Comparison of ENCODE assay signal across 29 cellular contexts in the genomic region with DNA sequence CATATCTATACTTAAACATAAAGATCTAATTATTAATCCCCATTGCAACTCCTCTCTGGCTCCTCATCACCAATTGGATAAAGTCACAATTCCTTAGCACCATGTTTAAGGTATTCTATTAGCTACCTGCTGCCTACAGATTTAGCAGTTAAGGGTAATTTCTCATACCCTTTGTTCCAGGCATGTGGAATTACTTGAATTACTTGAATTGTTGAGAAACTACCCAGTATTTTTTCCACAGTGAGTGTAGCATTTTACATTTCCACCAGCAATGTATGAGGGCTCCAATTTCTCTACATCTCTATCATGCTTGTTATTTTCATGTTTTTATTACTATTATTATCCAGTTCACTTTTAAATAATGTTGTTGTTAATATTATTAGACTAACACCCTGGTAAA.
A peak's percentile ranks its signal among the peaks of the same experiment; 100 is the strongest.
DNase-seq lines count a peak whose midpoint lies in the region; ATAC-seq lines count a peak whose summit lies in the region.
"Had no signal": no experiment of that assay in that cellular context is flagged by ENCODE, and none has a peak within 500 bp of the region (broad histone marks: within the 10 kb centered on the region; RNA-seq: fewer than 3 reads in every experiment).

No MANE protein-coding gene starts in this region.

- no peak overlapping the region for H3K23ac ChIP-seq in trophoblast cell (ENCODE audit: low read length)

- H3K27me3 Mint-ChIP-seq in activated CD4-positive, alpha-beta T cell treated with anti-CD3 and anti-CD28 coated beads for 36 hours = peaks cover 4% of the 10 kb centered on the region
- H3K27me3 Mint-ChIP-seq: B cell; CD4-positive, alpha-beta T cell; CD8-positive, alpha-beta memory T cell had no signal

- H3K14ac ChIP-seq in trophoblast cell (ENCODE audit: low read length) = no peak overlapping the region

- H2AFZ ChIP-seq in trophoblast cell (ENCODE audit: insufficient read depth, low read length, poor library complexity) = no peak overlapping the region

- no peaks in the 10 kb centered on the region for H3K4me1 ChIP-seq in trophoblast cell (ENCODE audit: control insufficient read depth in 1 of 2, insufficient read depth in 2 of 2, low read length in 2 of 2)
- H3K4me1 ChIP-seq: A549; BE2C; BLaER1 treated with 17β-estradiol and CSF1 and Interleukin-3, amounts not matched to agents 10 nM and 100 nM had no signal

- no peak overlapping the region for H3K4ac ChIP-seq in trophoblast cell (ENCODE audit: low read depth, low read length)

- no peak overlapping the region for H3K4me2 ChIP-seq in trophoblast cell (ENCODE audit: low read length)
- H3K4me2 ChIP-seq: A549; BLaER1; BLaER1 treated with 17β-estradiol and CSF1 and Interleukin-3, amounts not matched to agents 10 nM and 100 nM had no signal

- no peak for ATAC-seq in activated CD4-positive, alpha-beta T cell treated with anti-CD3 and anti-CD28 coated beads for 36 hours
- ATAC-seq: A549; CD8-positive, alpha-beta T cell had no signal

- H4K12ac ChIP-seq in trophoblast cell (ENCODE audit: low read depth, low read length) = no peak overlapping the region

- H2BK120ac ChIP-seq in trophoblast cell (ENCODE audit: insufficient read depth, low read length, poor library complexity) = no peak overlapping the region

- H3K4me3 ChIP-seq in trophoblast cell (ENCODE audit: low read depth, low read length) = no peak overlapping the region
- H3K4me3 ChIP-seq: A549; BLaER1; BLaER1 treated with 17β-estradiol and CSF1 and Interleukin-3, amounts not matched to agents 10 nM and 100 nM had no signal

- no peak overlapping the region for H3K27ac ChIP-seq in trophoblast cell (ENCODE audit: low read depth, low read length)
- H3K27ac ChIP-seq: 22Rv1; A549; BLaER1; BLaER1 treated with 17β-estradiol and CSF1 and Interleukin-3, amounts not matched to agents 10 nM and 100 nM; C4-2B had no signal

- H3K27me3 ChIP-seq in trophoblast cell (ENCODE audit: insufficient read depth, low read length) = no peaks in the 10 kb centered on the region
- H3K27me3 ChIP-seq: BE2C; BLaER1; BLaER1 treated with 17β-estradiol and CSF1 and Interleukin-3, amounts not matched to agents 10 nM and 100 nM had no signal

- no peaks in the 10 kb centered on the region for H3K36me3 Mint-ChIP-seq in activated CD4-positive, alpha-beta T cell treated with anti-CD3 and anti-CD28 coated beads for 36 hours (ENCODE audit: low read depth)
- H3K36me3 Mint-ChIP-seq: CD14-positive monocyte; CD4-positive, alpha-beta memory T cell; CD4-positive, CD25-positive, alpha-beta regulatory T cell; CD8-positive, alpha-beta memory T cell; CD8-positive, alpha-beta T cell had no signal

- H3K18ac ChIP-seq in trophoblast cell (ENCODE audit: low read length) = no peak overlapping the region

- DNase-seq in trophoblast cell = peak; percentile 30 to 95
- DNase-seq in activated CD4-positive, alpha-beta T cell treated with anti-CD3 and anti-CD28 coated beads for 36 hours = no peak
- DNase-seq: 8988T; ACHN; AML-193; BE2C; C1 segment of cervical spinal cord; Caco-2; Calu3; CD4-positive, alpha-beta memory T cell; CD4-positive, alpha-beta T cell; CD4-positive, CD25-positive, alpha-beta regulatory T cell; CD8-positive, alpha-beta memory T cell; CD8-positive, alpha-beta T cell; COR-L47; DMS 273 treated with DMSO at 0.1 percent for 48 hours; DMS153; DMS53; DMS79; DMS79 treated with DMSO at 0.1 percent for 48 hours; DND-41; EL had no signal

- no peak overlapping the region for H2BK5ac ChIP-seq in trophoblast cell (ENCODE audit: low read depth, low read length, poor library complexity)

- no peaks in the 10 kb centered on the region for H3K36me3 ChIP-seq in trophoblast cell (ENCODE audit: control insufficient read depth in 1 of 2, insufficient read depth in 2 of 2, low read length in 2 of 2)
- H3K36me3 ChIP-seq: BE2C; BLaER1; BLaER1 treated with 17β-estradiol and CSF1 and Interleukin-3, amounts not matched to agents 10 nM and 100 nM had no signal

- H2BK12ac ChIP-seq in trophoblast cell (ENCODE audit: low read length) = no peak overlapping the region

- CTCF ChIA-PET in activated CD4-positive, alpha-beta T cell treated with anti-CD3 and anti-CD28 coated beads for 36 hours (lab: Charles Lee) = no interaction called here

- no peaks in the 10 kb centered on the region for H3K4me1 Mint-ChIP-seq in activated CD4-positive, alpha-beta T cell treated with anti-CD3 and anti-CD28 coated beads for 36 hours
- H3K4me1 Mint-ChIP-seq: B cell; CD14-positive monocyte; CD4-positive, alpha-beta memory T cell; CD4-positive, CD25-positive, alpha-beta regulatory T cell; CD8-positive, alpha-beta memory T cell had no signal

- H3K9ac ChIP-seq in trophoblast cell (ENCODE audit: low read length) = no peak overlapping the region
- H3K9ac ChIP-seq: BLaER1; BLaER1 treated with 17β-estradiol and CSF1 and Interleukin-3, amounts not matched to agents 10 nM and 100 nM had no signal

- no peak overlapping the region for H3K27ac Mint-ChIP-seq in activated CD4-positive, alpha-beta T cell treated with anti-CD3 and anti-CD28 coated beads for 36 hours
- H3K27ac Mint-ChIP-seq: B cell; CD14-positive monocyte; CD4-positive, alpha-beta T cell; CD8-positive, alpha-beta memory T cell; CD8-positive, alpha-beta T cell had no signal

- no peaks in the 10 kb centered on the region for H3K9me3 ChIP-seq in trophoblast cell (ENCODE audit: insufficient read depth, low read depth, low read length)
- H3K9me3 ChIP-seq: A549; BE2C; BLaER1; BLaER1 treated with 17β-estradiol and CSF1 and Interleukin-3, amounts not matched to agents 10 nM and 100 nM; Caco-2 had no signal

- POLR2A ChIA-PET in activated CD4-positive, alpha-beta T cell treated with anti-CD3 and anti-CD28 coated beads for 36 hours (lab: Charles Lee) = no interaction called here

- H3K4me3 Mint-ChIP-seq in activated CD4-positive, alpha-beta T cell treated with anti-CD3 and anti-CD28 coated beads for 36 hours = no peak overlapping the region
- H3K4me3 Mint-ChIP-seq: B cell; CD14-positive monocyte; CD4-positive, alpha-beta memory T cell; CD4-positive, alpha-beta T cell; CD4-positive, CD25-positive, alpha-beta regulatory T cell; CD8-positive, alpha-beta memory T cell; CD8-positive, alpha-beta T cell had no signal

- no peak overlapping the region for H4K91ac ChIP-seq in trophoblast cell (ENCODE audit: low read depth, low read length)

- intact Hi-C loops in activated CD4-positive, alpha-beta T cell treated with anti-CD3 and anti-CD28 coated beads for 36 hours (cut with DNase I, micrococcal nuclease) = no loop called here

- no peak overlapping the region for H4K8ac ChIP-seq in trophoblast cell (ENCODE audit: low read depth, low read length)

- H3K79me2 ChIP-seq in trophoblast cell (ENCODE audit: control insufficient read depth, insufficient read depth, low read length, poor library complexity) = no peaks in the 10 kb centered on the region

- H3K9me3 Mint-ChIP-seq in activated CD4-positive, alpha-beta T cell treated with anti-CD3 and anti-CD28 coated beads for 36 hours (ENCODE audit: low read depth) = no peaks in the 10 kb centered on the region
- H3K9me3 Mint-ChIP-seq: CD4-positive, alpha-beta memory T cell; CD4-positive, alpha-beta T cell; CD8-positive, alpha-beta memory T cell; CD8-positive, alpha-beta T cell had no signal

- H3K79me1 ChIP-seq in trophoblast cell (ENCODE audit: low read length) = no peaks in the 10 kb centered on the region

- no peak overlapping the region for H2AK5ac ChIP-seq in trophoblast cell (ENCODE audit: low read length)
